8 cellular contexts compared by ENCODE assay signal in genomic region chr3:161559177-161559998, GRCh38.
DNase-seq lines count a peak whose midpoint lies in the region; ATAC-seq, FAIRE-seq and TF ChIP-seq lines count a peak whose summit lies in the region.

No MANE protein-coding gene starts in this region.

- no peaks in the 10 kb centered on the region for H3K27me3 Mint-ChIP-seq in Calu3 (ENCODE audit: unreplicated experiment)
- peaks cover 2% of the 10 kb centered on the region for H3K27me3 Mint-ChIP-seq in GM23338 (ENCODE audit: insufficient read depth, low read depth, poor library complexity)
- H3K27me3 Mint-ChIP-seq in T-helper 17 cell: peaks cover 26% of the 10 kb centered on the region

- no peak for FAIRE-seq in small intestine (lab: Jason Lieb, UNC)

- H3K27ac ChIP-seq in GM23338 (ENCODE audit: low read depth) (no peak overlapping the region), small intestine (ENCODE audit: low read depth in 1 of 2, low read length in 1 of 2) (no peak overlapping the region)

- CTCF ChIA-PET in Calu3 (lab: Charles Lee): no interaction called here

- H3K9me3 Mint-ChIP-seq in Calu3 (ENCODE audit: low read depth, unreplicated experiment) (no peaks in the 10 kb centered on the region), GM23338 (no peaks in the 10 kb centered on the region)

- no peaks in the 10 kb centered on the region for H3F3A ChIP-seq in GM23338 (replicated peaks; ENCODE audit: low read depth)

- H3K36me3 Mint-ChIP-seq in Calu3 (ENCODE audit: insufficient read depth, unreplicated experiment) (no peaks in the 10 kb centered on the region), GM23338 (ENCODE audit: low read depth) (no peaks in the 10 kb centered on the region), T-helper 17 cell (ENCODE audit: low read depth) (no peaks in the 10 kb centered on the region)

- no peaks in the 10 kb centered on the region; the same call in 1 of the 2 replicates for H3K4me1 ChIP-seq in GM23338 (ENCODE audit: insufficient read depth)
- no peaks in the 10 kb centered on the region for H3K4me1 ChIP-seq in small intestine (ENCODE audit: control insufficient read depth in 2 of 2, insufficient read depth in 1 of 2, low read depth in 1 of 2, low read length in 1 of 2)

- H3K4me1 Mint-ChIP-seq in Calu3 (ENCODE audit: low read depth, unreplicated experiment) (peaks cover 9% of the 10 kb centered on the region), GM23338 (peaks cover 10% of the 10 kb centered on the region), T-helper 17 cell (no peaks in the 10 kb centered on the region)

- 9 to 23% (median 12%) methylated on average over 6 of the region's 6 CpGs for WGBS in small intestine, 3 donors

- no peak overlapping the region for H3K4me3 Mint-ChIP-seq in Calu3 (ENCODE audit: low read depth, unreplicated experiment)
- H3K4me3 Mint-ChIP-seq in GM23338: no peak overlapping the region
- no peak overlapping the region for H3K4me3 Mint-ChIP-seq in T-helper 17 cell

- no peak overlapping the region for H3K4me3 ChIP-seq in GM23338
- no peak overlapping the region for H3K4me3 ChIP-seq in small intestine (ENCODE audit: low read depth in 1 of 2, low read length in 2 of 2)

- no peak overlapping the region for H3K27ac Mint-ChIP-seq in Calu3 (ENCODE audit: unreplicated experiment)
- H3K27ac Mint-ChIP-seq in GM23338: no peak overlapping the region
- no peak overlapping the region for H3K27ac Mint-ChIP-seq in T-helper 17 cell

- H3K9me3 ChIP-seq in small intestine (ENCODE audit: control insufficient read depth, low read depth) (no peaks in the 10 kb centered on the region), T-helper 17 cell (ENCODE audit: control insufficient read depth, low read length, poor library complexity, severe bottlenecking) (no peaks in the 10 kb centered on the region)

- no peaks in the 10 kb centered on the region for H3K9me2 ChIP-seq in GM23338 (ENCODE audit: insufficient read depth)

- no peak overlapping the region for H2AFZ ChIP-seq in GM23338

- BruUV-seq in Calu3 (replicated peaks; lab: Mats Ljungman, UMichigan): no TSS peak

- H3K36me3 ChIP-seq in GM23338 (ENCODE audit: insufficient read depth) (no peaks in the 10 kb centered on the region), small intestine (ENCODE audit: control insufficient read depth in 2 of 2, insufficient read depth in 2 of 2, low read length in 2 of 2) (no peaks in the 10 kb centered on the region)

- H3K79me2 ChIP-seq in GM23338 (replicated peaks; ENCODE audit: insufficient read depth): no peaks in the 10 kb centered on the region

- no peak overlapping the region for H3K4me2 ChIP-seq in GM23338

- DNase-seq in Calu3 (peak; percentile 50), GM23338 (ENCODE audit: low spot score) (peak; percentile 73), NCI-H146 (lab: John Stamatoyannopoulos, UW) (peak; percentile 57), SKM-1 (lab: John Stamatoyannopoulos, UW; ENCODE audit: unreplicated experiment) (peak; percentile 24), germinal center (ENCODE audit: low spot score) (peak; percentile 2), small intestine (peak; percentile 2), left colon (no peak), T-helper 17 cell (no peak)

- no peaks in the 10 kb centered on the region for H3K27me3 ChIP-seq in GM23338 (ENCODE audit: insufficient read depth)
- no peaks in the 10 kb centered on the region for H3K27me3 ChIP-seq in small intestine (ENCODE audit: control insufficient read depth in 2 of 2, insufficient read depth in 2 of 2, low read length in 2 of 2)

- peak; percentile 51 for ATAC-seq in GM23338
- no peak for ATAC-seq in left colon
- ATAC-seq in T-helper 17 cell: no peak

- peak; percentile 95 for TF ChIP-seq CTCF in Calu3 (IDR thresholded peaks at IDR 0.05; ENCODE audit: unreplicated experiment)
- peak; percentile 87 to 96 for TF ChIP-seq CTCF in GM23338 (conservative IDR thresholded peaks at IDR 0.05; ENCODE audit: low read depth in 2 of 2)

- intact Hi-C loops in Calu3 (cut with micrococcal nuclease; ENCODE audit: unreplicated experiment) (loop anchor here (2.0 to 5.0 kb wide), 2 partner anchors 51 to 933 kb away; no protein-coding TSS in a partner anchor), left colon (cut with DNase I, micrococcal nuclease) (no loop called here)

- no peaks in the 10 kb centered on the region for H4K20me1 ChIP-seq in GM23338 (replicated peaks; ENCODE audit: insufficient read depth)

TF ChIP-seq in GM23338, 12 proteins besides CTCF, POLR2A, EP300 and RAD21 (continues in another document):
- no peak for TF ChIP-seq ETS1 (IDR thresholded peaks at IDR 0.05)
- TF ChIP-seq REST (IDR thresholded peaks at IDR 0.05; ENCODE audit: unreplicated experiment): no peak
- no peak for TF ChIP-seq JUNB (IDR thresholded peaks at IDR 0.05; ENCODE audit: unreplicated experiment)

Comparison
In these comparisons a context has a peak if more than half of its experiments do, and no peak if none do; other contexts are left out.
1. DNase-seq: peak in Calu3 (single experiment), GM23338 (single experiment), NCI-H146 (single experiment), SKM-1 (single experiment), germinal center (single experiment) and small intestine (single experiment); none in left colon (0 of 2) and T-helper 17 cell (0 of 3).